27 cellular contexts compared by ENCODE assay signal in genomic region chr5:177097016-177097985, GRCh38. TPM values are rescaled to one million over a fixed set of nuclear protein-coding genes. Genes with fewer than 3 reads are reported as not detected.
A peak's percentile ranks its signal among the peaks of the same experiment; 100 is the strongest.
DNase-seq lines count a peak whose midpoint lies in the region; ATAC-seq, FAIRE-seq and TF ChIP-seq lines count a peak whose summit lies in the region.
"Had no signal": no experiment of that assay in that cellular context is flagged by ENCODE, and none has a peak within 500 bp of the region (broad histone marks: within the 10 kb centered on the region; RNA-seq: fewer than 3 reads in every experiment).

No MANE protein-coding gene starts in this region.

- H3K9me3 Mint-ChIP-seq in activated naive CD4-positive, alpha-beta T cell treated with anti-CD3 and anti-CD28 coated beads, Interleukin-2, amount 10 ng/mL, durations not matched to agents 7 days and 5 days = no peaks in the 10 kb centered on the region
- H3K9me3 Mint-ChIP-seq in nephron progenitor cell = no peaks in the 10 kb centered on the region
- H3K9me3 Mint-ChIP-seq: activated T-cell treated with anti-CD3 and anti-CD28 coated beads, Interleukin-2, amount 50 U/mL, for 72 hours; natural killer cell had no signal

- in situ Hi-C loops in K562 (cut with MboI) = no loop called here
- in situ Hi-C loops in mammary epithelial cell (cut with MboI; ENCODE audit: low sequenced_read_pairs in 2 of 2) = no loop called here

- dilution Hi-C loops in mammary epithelial cell (cut with HindIII; ENCODE audit: low sequenced_read_pairs) = no loop called here

- H3K4me2 ChIP-seq in K562 (ENCODE audit: insufficient read depth, low read length) (no peak overlapping the region), mammary epithelial cell (ENCODE audit: insufficient read depth, low read depth, low read length) (no peak overlapping the region)

- H4K20me1 ChIP-seq in K562 (replicated peaks; ENCODE audit: control insufficient read depth, insufficient read depth, low read length) = no peaks in the 10 kb centered on the region
- no peaks in the 10 kb centered on the region for H4K20me1 ChIP-seq in mammary epithelial cell (ENCODE audit: insufficient read depth, low read length)

- no peak for TF ChIP-seq EP300 in K562 (IDR thresholded peaks at IDR 0.05; ENCODE audit: low read length)

- peaks cover 0 to 46% of the 10 kb centered on the region in 2 experiments; a peak in 2 of 5 replicates for H3K4me1 ChIP-seq in K562 (replicated peaks in 1 of 2; ENCODE audit: control insufficient read depth in 2 of 2, insufficient read depth in 2 of 2, low read length in 2 of 2)
- peaks cover 18% of the 10 kb centered on the region for H3K4me1 ChIP-seq in upper lobe of right lung
- no peaks in the 10 kb centered on the region for H3K4me1 ChIP-seq in mammary epithelial cell (ENCODE audit: insufficient read depth, low read length)
- H3K4me1 ChIP-seq: foreskin keratinocyte had no signal

- TF ChIP-seq CTCF in K562 (IDR thresholded peaks at IDR 0.05 in 2 of 3, conservative IDR thresholded peaks at IDR 0.05 in 1 of 3; ENCODE audit: insufficient read depth in 2 of 3, low read depth in 1 of 3, low read length in 3 of 3) (no peak), nephron progenitor cell (IDR thresholded peaks at IDR 0.05) (no peak), upper lobe of right lung (IDR thresholded peaks at IDR 0.05) (no peak), mammary epithelial cell (conservative IDR thresholded peaks at IDR 0.05 in 1 of 2, IDR thresholded peaks at IDR 0.05 in 1 of 2; ENCODE audit: extremely low read depth in 1 of 2, insufficient read depth in 1 of 2, low read depth in 1 of 2, low read length in 2 of 2) (no peak)

- H3K36me3 ChIP-seq in K562 (ENCODE audit: control insufficient read depth, insufficient read depth, low read length) (0 out of 3 replicates have a peak, but pooled peaks cover 5% of the 10 kb centered on the region), upper lobe of right lung (no peaks in the 10 kb centered on the region), mammary epithelial cell (ENCODE audit: insufficient read depth, low read length) (no peaks in the 10 kb centered on the region)
- H3K36me3 ChIP-seq: brain microvascular endothelial cell, esophagus squamous epithelium, heart left ventricle had no signal

- CTCF ChIA-PET in activated naive CD4-positive, alpha-beta T cell treated with anti-CD3 and anti-CD28 coated beads, Interleukin-2, amount 10 ng/mL, durations not matched to agents 7 days and 5 days (lab: Charles Lee) = interaction anchor here (0.5 to 1.2 kb wide), 2 partner anchors 10 to 15 kb away, joined by 3 read pairs; no protein-coding TSS in a partner anchor
- CTCF ChIA-PET in K562 (lab: Yijun Ruan, JAX; ENCODE audit: low intra/inter-chr PET ratio) (no interaction called here), mammary epithelial cell (lab: Charles Lee; ENCODE audit: low non-redundant PET) (no interaction called here)

- no peak for DNase-seq in activated naive CD4-positive, alpha-beta T cell treated with anti-CD3 and anti-CD28 coated beads, Interleukin-2, amount 10 ng/mL, durations not matched to agents 7 days and 5 days
- DNase-seq in activated naive CD4-positive, alpha-beta T cell treated with Interleukin-2 at 50 U/mL for 16 hours = no peak
- DNase-seq in K562 (ENCODE audit: extremely low read depth in 1 of 4, low spot score in 3 of 4) (no peak), nephron progenitor cell (no peak), upper lobe of right lung (no peak), NCI-H526 (lab: John Stamatoyannopoulos, UW) (no peak), erythroblast (lab: John Stamatoyannopoulos, UW) (no peak), mammary epithelial cell (no peak)
- DNase-seq: activated CD4-positive, CD25-positive, alpha-beta regulatory T cell; activated T-cell treated with anti-CD3 and anti-CD28 coated beads, Interleukin-2, amount 50 U/mL, for 72 hours; brain microvascular endothelial cell; cerebellar nuclear complex; dermis blood vessel endothelial cell; esophagus squamous epithelium; foreskin keratinocyte; heart left ventricle; islet precursor cell; natural killer cell; NCI-H1048; NCI-H1694 treated with DMSO at 0.1 percent for 48 hours; NCI-H2171; NCI-H510A; pancreas; small intestine; stimulated activated naive CD4-positive, alpha-beta T cell treated with Interleukin-2 at 50 U/mL for 16 hours had no signal

- 76% methylated on average over 20 of the region's 30 CpGs for WGBS in K562 (ENCODE audit: insufficient coverage, low coverage, missing lambda C conversion rate)
- WGBS in mammary epithelial cell (ENCODE audit: low coverage, missing lambda C conversion rate) = 76% methylated on average over 17 of the region's 30 CpGs

- no peak overlapping the region for H3K27ac ChIP-seq in K562 (ENCODE audit: extremely low read depth, low read depth, low read length)
- peak overlapping the region; percentile 38 for H3K27ac ChIP-seq in upper lobe of right lung
- no peak overlapping the region for H3K27ac ChIP-seq in mammary epithelial cell (ENCODE audit: insufficient read depth, low read depth, low read length)
- H3K27ac ChIP-seq: brain microvascular endothelial cell, foreskin keratinocyte, heart left ventricle, pancreas, RWPE1 had no signal

- POLR2A ChIA-PET in K562 (lab: Yijun Ruan, JAX) = interaction anchor here (1.1 to 1.4 kb wide), 4 partner anchors 8 to 421 kb away, joined by 3 to 6 read pairs (median 4); no protein-coding TSS in a partner anchor

- H3K4me3 Mint-ChIP-seq in activated naive CD4-positive, alpha-beta T cell treated with anti-CD3 and anti-CD28 coated beads, Interleukin-2, amount 10 ng/mL, durations not matched to agents 7 days and 5 days = peak overlapping the region; percentile 44
- no peak overlapping the region for H3K4me3 Mint-ChIP-seq in nephron progenitor cell
- H3K4me3 Mint-ChIP-seq: activated T-cell treated with anti-CD3 and anti-CD28 coated beads, Interleukin-2, amount 50 U/mL, for 72 hours; natural killer cell had no signal

- ATAC-seq in K562 = no peak
- ATAC-seq in upper lobe of right lung = no peak
- ATAC-seq: activated T-cell treated with anti-CD3 and anti-CD28 coated beads, Interleukin-2, amount 50 U/mL, for 72 hours; foreskin keratinocyte; natural killer cell had no signal

- H3K4me1 Mint-ChIP-seq in activated naive CD4-positive, alpha-beta T cell treated with anti-CD3 and anti-CD28 coated beads, Interleukin-2, amount 10 ng/mL, durations not matched to agents 7 days and 5 days = no peaks in the 10 kb centered on the region
- H3K4me1 Mint-ChIP-seq in nephron progenitor cell = peaks cover 30% of the 10 kb centered on the region
- H3K4me1 Mint-ChIP-seq: natural killer cell had no signal

- H3K27me3 Mint-ChIP-seq in activated naive CD4-positive, alpha-beta T cell treated with anti-CD3 and anti-CD28 coated beads, Interleukin-2, amount 10 ng/mL, durations not matched to agents 7 days and 5 days = peaks cover 38% of the 10 kb centered on the region
- peaks cover 14% of the 10 kb centered on the region for H3K27me3 Mint-ChIP-seq in nephron progenitor cell (ENCODE audit: low read depth, poor library complexity)

- BruUV-seq in K562 (replicated peaks; lab: Mats Ljungman, UMichigan) (no TSS peak), mammary epithelial cell (replicated peaks; lab: Mats Ljungman, UMichigan) (no TSS peak)

- H3K9me1 ChIP-seq in K562 (ENCODE audit: control insufficient read depth, insufficient read depth, low read length) = no peaks in the 10 kb centered on the region

- peak overlapping the region; percentile 85 for H3K27ac Mint-ChIP-seq in activated naive CD4-positive, alpha-beta T cell treated with anti-CD3 and anti-CD28 coated beads, Interleukin-2, amount 10 ng/mL, durations not matched to agents 7 days and 5 days
- peak overlapping the region; percentile 32 for H3K27ac Mint-ChIP-seq in nephron progenitor cell
- H3K27ac Mint-ChIP-seq: activated T-cell treated with anti-CD3 and anti-CD28 coated beads, Interleukin-2, amount 50 U/mL, for 72 hours; natural killer cell had no signal

- H3K9me3 ChIP-seq in K562 (replicated peaks; ENCODE audit: control insufficient read depth, insufficient read depth, low read depth, low read length) = no peaks in the 10 kb centered on the region
- no peaks in the 10 kb centered on the region for H3K9me3 ChIP-seq in upper lobe of right lung
- H3K9me3 ChIP-seq in mammary epithelial cell (replicated peaks; ENCODE audit: insufficient read depth, low read length) = no peaks in the 10 kb centered on the region
- H3K9me3 ChIP-seq: esophagus squamous epithelium, heart left ventricle, pancreas had no signal

- TF ChIP-seq RAD21 in K562 (CRISPR knock-in tag; conservative IDR thresholded peaks at IDR 0.05 in 1 of 2, IDR thresholded peaks at IDR 0.05 in 1 of 2) = no peak

- intact Hi-C loops in K562 (cut with micrococcal nuclease) (loop anchor here (5.0 kb wide), 1 partner anchor 280 kb away; no protein-coding TSS in a partner anchor), upper lobe of right lung (cut with DNase I) (no loop called here), mammary epithelial cell (cut with micrococcal nuclease) (no loop called here)

- no peak for FAIRE-seq in K562 (lab: Jason Lieb, UNC)
- FAIRE-seq: A204.1, pancreas, small intestine had no signal

- H3K36me3 Mint-ChIP-seq in activated naive CD4-positive, alpha-beta T cell treated with anti-CD3 and anti-CD28 coated beads, Interleukin-2, amount 10 ng/mL, durations not matched to agents 7 days and 5 days = no peaks in the 10 kb centered on the region
- no peaks in the 10 kb centered on the region for H3K36me3 Mint-ChIP-seq in nephron progenitor cell (ENCODE audit: low read depth)
- H3K36me3 Mint-ChIP-seq: natural killer cell had no signal

- H3K9ac ChIP-seq in K562 (ENCODE audit: insufficient read depth in 1 of 2, low read depth in 2 of 2, low read length in 2 of 2) (peak overlapping the region in 1 of 2 experiments; percentile 71; a peak in 2 of 4 replicates), mammary epithelial cell (ENCODE audit: insufficient read depth, low read length) (no peak overlapping the region)

- H3K4me3 ChIP-seq in K562 (no peak overlapping the region), upper lobe of right lung (no peak overlapping the region), mammary epithelial cell (replicated peaks in 1 of 3; ENCODE audit: insufficient read depth in 1 of 3, low read depth in 2 of 3, low read length in 3 of 3) (no peak overlapping the region)
- H3K4me3 ChIP-seq: esophagus squamous epithelium, heart left ventricle, pancreas had no signal

- no peak overlapping the region for H2AFZ ChIP-seq in K562 (ENCODE audit: low read depth, low read length)
- no peak overlapping the region for H2AFZ ChIP-seq in mammary epithelial cell (ENCODE audit: low read depth, low read length)

- no peak for TF ChIP-seq POLR2A in K562 (conservative IDR thresholded peaks at IDR 0.05)
- TF ChIP-seq POLR2A in erythroblast (IDR thresholded peaks at IDR 0.05; ENCODE audit: low read length) = no peak

- 0 out of 5 replicates have a peak, but pooled peaks cover 0 to 3% of the 10 kb centered on the region in 2 experiments for H3K27me3 ChIP-seq in K562 (ENCODE audit: control insufficient read depth in 2 of 2, insufficient read depth in 2 of 2, low read length in 2 of 2)
- H3K27me3 ChIP-seq in upper lobe of right lung = no peaks in the 10 kb centered on the region
- H3K27me3 ChIP-seq in mammary epithelial cell (ENCODE audit: insufficient read depth, low read length) = no peaks in the 10 kb centered on the region
- H3K27me3 ChIP-seq: brain microvascular endothelial cell, pancreas had no signal

- H3K79me2 ChIP-seq in K562 (ENCODE audit: control insufficient read depth, insufficient read depth, low read length) = no peaks in the 10 kb centered on the region
- no peaks in the 10 kb centered on the region for H3K79me2 ChIP-seq in mammary epithelial cell (ENCODE audit: insufficient read depth, low read length)

RNA-seq across cellular contexts. Expression of gene FGFR4, which starts 10.6 kb away (rescaled TPM):
- total RNA-seq in K562 (2011; cell fraction: chromatin; rRNA removed; ENCODE audit: low replicate concordance) = 41.6 and 132 TPM in 2 replicates
- total RNA-seq in K562 (2011; cell fraction: nucleolus; rRNA removed) = 128 and 136 TPM in 2 replicates
- total RNA-seq in K562 (2011; cell fraction: nucleoplasm; rRNA removed) = 69.4 and 76.7 TPM in 2 replicates
- total RNA-seq in K562 (2014; rRNA removed) (19.1 and 25.8 TPM in 2 replicates), K562 (2014; rRNA removed; fragmentation: Illumina TruSeq; extraction: Trizol) (2.5 and 5.2 TPM in 2 replicates), K562 (2015; rRNA removed; fragmentation: Illumina TruSeq; extraction: Trizol) (7.5 and 7.8 TPM in 2 replicates), K562 (2021) (32.2 and 35.4 TPM in 2 replicates), upper lobe of right lung (109 TPM), mammary epithelial cell (1 to 10 TPM in 1 of 2 donors, under 1 TPM in 1; 0.61 to 1.3 TPM)
- polyA plus RNA-seq in K562 (2011; rRNA removed) (14.8 and 21.0 TPM in 2 replicates), K562 (2014; fragmentation: Illumina TruSeq; extraction: Trizol) (7.0 and 15.9 TPM in 2 replicates), K562 (2014; fragmentation: Nextera tagmentation; extraction: Ambion mirVana) (under 1 TPM; 0.76 to 0.89 TPM), K562 (2014; rRNA removed) (17.9 and 24.9 TPM in 2 replicates), mammary epithelial cell (0.97 TPM)
- polyA plus RNA-seq in K562 (2011; cell fraction: cytosol; rRNA removed) = 21.8 and 41.8 TPM in 2 replicates
- polyA plus RNA-seq in K562 (2011; cell fraction: nucleus; rRNA removed) = 77.2 and 115 TPM in 2 replicates
- 11.4 and 14.2 TPM in 2 replicates for polyA plus RNA-seq in K562 (2012)
- 7.1 and 8.8 TPM in 2 replicates for polyA minus RNA-seq in K562 (2011; rRNA and poly(A)+ RNA removed)
- 19.2 and 19.8 TPM in 2 replicates for polyA minus RNA-seq in K562 (2011; cell fraction: cytosol; rRNA and poly(A)+ RNA removed)
- polyA minus RNA-seq in K562 (2011; cell fraction: nucleus; rRNA and poly(A)+ RNA removed) = 29.4 and 31.4 TPM in 2 replicates
- polyA minus RNA-seq in mammary epithelial cell = 2.1 TPM

RNA-seq across cellular contexts. Expression of gene NSD1, which starts 36.3 kb away (rescaled TPM):
- total RNA-seq in K562 (2011; cell fraction: chromatin; rRNA removed; ENCODE audit: low replicate concordance) = 86.2 and 191 TPM in 2 replicates
- total RNA-seq in K562 (2011; cell fraction: nucleolus; rRNA removed) = 42.7 and 55.9 TPM in 2 replicates
- 72.0 and 78.1 TPM in 2 replicates for total RNA-seq in K562 (2011; cell fraction: nucleoplasm; rRNA removed)
- total RNA-seq in K562 (2014; rRNA removed) (27.7 and 29.5 TPM in 2 replicates), K562 (2014; rRNA removed; fragmentation: Illumina TruSeq; extraction: Trizol) (36.7 and 45.4 TPM in 2 replicates), K562 (2015; rRNA removed; fragmentation: Illumina TruSeq; extraction: Trizol) (39.1 TPM in 2 replicates), K562 (2021) (51.0 and 54.3 TPM in 2 replicates), upper lobe of right lung (67.7 TPM), mammary epithelial cell (10 to 100 TPM; 53.0 to 55.7 TPM)
- polyA plus RNA-seq in K562 (2011; rRNA removed) (13.9 and 15.7 TPM in 2 replicates), K562 (2014; fragmentation: Illumina TruSeq; extraction: Trizol) (20.9 and 24.7 TPM in 2 replicates), K562 (2014; fragmentation: Nextera tagmentation; extraction: Ambion mirVana) (1 to 10 TPM; 3.8 to 5.5 TPM), K562 (2014; rRNA removed) (12.4 and 15.8 TPM in 2 replicates), mammary epithelial cell (12.3 TPM)
- 8.4 and 10.3 TPM in 2 replicates for polyA plus RNA-seq in K562 (2011; cell fraction: cytosol; rRNA removed)
- polyA plus RNA-seq in K562 (2011; cell fraction: nucleus; rRNA removed) = 19.7 and 21.4 TPM in 2 replicates
- 16.7 and 20.4 TPM in 2 replicates for polyA plus RNA-seq in K562 (2012)
- polyA minus RNA-seq in K562 (2011; rRNA and poly(A)+ RNA removed) = 50.9 and 58.5 TPM in 2 replicates
- polyA minus RNA-seq in K562 (2011; cell fraction: cytosol; rRNA and poly(A)+ RNA removed) = 27.5 and 32.6 TPM in 2 replicates
- polyA minus RNA-seq in K562 (2011; cell fraction: nucleus; rRNA and poly(A)+ RNA removed) = 31.2 and 53.8 TPM in 2 replicates
- polyA minus RNA-seq in mammary epithelial cell = 115 TPM
